ENCODE assay signal across 1 cellular context in genomic region chr20:33419140-33419974, GRCh38.
TF ChIP-seq lines count a peak whose summit lies in the region.

No MANE protein-coding gene starts in this region.

TF ChIP-seq in K562, 482 proteins besides CTCF, POLR2A, EP300 and RAD21 (continued from another document and continues in another):
- TF ChIP-seq RBBP5 (IDR thresholded peaks at IDR 0.05; ENCODE audit: borderline replicate concordance, insufficient read depth, low read length, poor library complexity, severe bottlenecking) (peak; percentile 23), CC2D1A (IDR thresholded peaks at IDR 0.05) (peak; percentile 81; the same call in 1 of the 2 replicates), BRD4 (IDR thresholded peaks at IDR 0.05) (no peak), GTF2F1 (IDR thresholded peaks at IDR 0.05; ENCODE audit: low read depth, low read length) (no peak), ZBTB2 (IDR thresholded peaks at IDR 0.05) (no peak; the same call in 1 of the 2 replicates), MECOM (CRISPR knock-in tag; IDR thresholded peaks at IDR 0.05) (peak; percentile 71), ATF7 (IDR thresholded peaks at IDR 0.05) (peak; percentile 65), RB1 (IDR thresholded peaks at IDR 0.05; ENCODE audit: low read depth) (no peak), HOMEZ (CRISPR knock-in tag; IDR thresholded peaks at IDR 0.05) (no peak), ATF2 (CRISPR knock-in tag; IDR thresholded peaks at IDR 0.05) (no peak), ZNF197 (CRISPR knock-in tag; IDR thresholded peaks at IDR 0.05; ENCODE audit: low read depth) (0 out of 2 replicates have a peak, but pooled peaks have one; percentile 62), SP1 (CRISPR knock-in tag; IDR thresholded peaks at IDR 0.05) (no peak), TEAD1 (CRISPR knock-in tag; IDR thresholded peaks at IDR 0.05) (peak in 1 of 2 experiments; percentile 61; a peak in 2 of 4 replicates), ZNF609 (CRISPR knock-in tag; IDR thresholded peaks at IDR 0.05; ENCODE audit: borderline replicate concordance) (no peak), NRF1 (conservative IDR thresholded peaks at IDR 0.05 in 1 of 2, IDR thresholded peaks at IDR 0.05 in 1 of 2) (peak; percentile 23 to 36; a peak in 2 of 4 replicates), TAF15 (IDR thresholded peaks at IDR 0.05; ENCODE audit: low read depth, low read length) (no peak), ZNF764 (CRISPR knock-in tag; IDR thresholded peaks at IDR 0.05; ENCODE audit: low read depth) (no peak), THRAP3 (IDR thresholded peaks at IDR 0.05; ENCODE audit: borderline replicate concordance) (no peak), MCM3 (IDR thresholded peaks at IDR 0.05) (no peak), FOXO4 (CRISPR knock-in tag; IDR thresholded peaks at IDR 0.05) (no peak), SREBF1 (IDR thresholded peaks at IDR 0.05; ENCODE audit: borderline replicate concordance, low read depth, low read length) (no peak), HDAC1 (IDR thresholded peaks at IDR 0.05) (peak in 1 of 2 experiments; percentile 90; a peak in 2 of 4 replicates), ZFP36 (IDR thresholded peaks at IDR 0.05; ENCODE audit: low read depth, low read length, partially characterized antibody) (no peak), MED1 (CRISPR knock-in tag; IDR thresholded peaks at IDR 0.05; ENCODE audit: borderline replicate concordance) (no peak), HDAC2 (IDR thresholded peaks at IDR 0.05) (peak; percentile 66; the same call in 1 of the 2 replicates), NCOA1 (IDR thresholded peaks at IDR 0.05; ENCODE audit: low read depth) (peak; percentile 31; the same call in 1 of the 2 replicates), E2F1 (CRISPR knock-in tag; IDR thresholded peaks at IDR 0.05) (no peak), ZNF347 (CRISPR knock-in tag; IDR thresholded peaks at IDR 0.05; ENCODE audit: low read depth) (no peak), ZNF124 (CRISPR knock-in tag; IDR thresholded peaks at IDR 0.05) (no peak), ETS2 (tag; IDR thresholded peaks at IDR 0.05; ENCODE audit: borderline replicate concordance, poor library complexity, severe bottlenecking) (no peak), RBM15 (IDR thresholded peaks at IDR 0.05; ENCODE audit: insufficient read depth, low read length) (no peak), TCF15 (CRISPR knock-in tag; IDR thresholded peaks at IDR 0.05) (no peak), TEAD4 (IDR thresholded peaks at IDR 0.05; ENCODE audit: low read length) (peak; percentile 98), TEAD4 (CRISPR knock-in tag; IDR thresholded peaks at IDR 0.05; ENCODE audit: borderline replicate concordance) (no peak), PHF21A (IDR thresholded peaks at IDR 0.05; ENCODE audit: borderline replicate concordance, low read depth) (no peak), ZBTB43 (CRISPR knock-in tag; IDR thresholded peaks at IDR 0.05) (no peak), ZNF551 (CRISPR knock-in tag; IDR thresholded peaks at IDR 0.05) (no peak), MYC (IDR thresholded peaks at IDR 0.05; ENCODE audit: low read depth, low read length) (peak; percentile 66; the same call in 1 of the 2 replicates), MYC (CRISPR knock-in tag; IDR thresholded peaks at IDR 0.05; ENCODE audit: borderline replicate concordance, low read depth) (no peak), MTA3 (IDR thresholded peaks at IDR 0.05; ENCODE audit: borderline replicate concordance) (no peak), HSF4 (CRISPR knock-in tag; IDR thresholded peaks at IDR 0.05; ENCODE audit: borderline replicate concordance) (no peak), BRCA1 (IDR thresholded peaks at IDR 0.05) (no peak), BRCA1 (CRISPR knock-in tag; IDR thresholded peaks at IDR 0.05) (no peak), IFI16 (CRISPR knock-in tag; IDR thresholded peaks at IDR 0.05) (no peak), FOXM1 (IDR thresholded peaks at IDR 0.05; ENCODE audit: low read depth) (peak; percentile 76), FOXM1 (CRISPR knock-in tag; IDR thresholded peaks at IDR 0.05; ENCODE audit: low read depth) (peak; percentile 72; the same call in 1 of the 2 replicates), ZNF696 (CRISPR knock-in tag; conservative IDR thresholded peaks at IDR 0.05) (no peak), ZBTB17 (CRISPR knock-in tag; IDR thresholded peaks at IDR 0.05) (0 out of 2 replicates have a peak, but pooled peaks have one; percentile 39), ZNF277 (CRISPR knock-in tag; IDR thresholded peaks at IDR 0.05; ENCODE audit: borderline replicate concordance) (no peak), ZNF282 (CRISPR knock-in tag; IDR thresholded peaks at IDR 0.05) (no peak), SREBF2 (CRISPR knock-in tag; IDR thresholded peaks at IDR 0.05) (no peak), ZNF830 (CRISPR knock-in tag; IDR thresholded peaks at IDR 0.05) (no peak), LCOR (CRISPR knock-in tag; IDR thresholded peaks at IDR 0.05) (no peak; the same call in 1 of the 2 replicates), RNF2 (IDR thresholded peaks at IDR 0.05) (peak; percentile 44; the same call in 1 of the 2 replicates), ZBTB7A (IDR thresholded peaks at IDR 0.05; ENCODE audit: borderline replicate concordance, control insufficient read depth, low read depth, low read length) (no peak), NELFE (IDR thresholded peaks at IDR 0.05; ENCODE audit: insufficient read depth, insufficient read length) (no peak), ETS1 (conservative IDR thresholded peaks at IDR 0.05; ENCODE audit: control insufficient read depth, low read depth, low read length) (peak; percentile 59; the same call in 1 of the 2 replicates)
